17 cellular contexts compared by ENCODE assay signal in the genomic region with DNA sequence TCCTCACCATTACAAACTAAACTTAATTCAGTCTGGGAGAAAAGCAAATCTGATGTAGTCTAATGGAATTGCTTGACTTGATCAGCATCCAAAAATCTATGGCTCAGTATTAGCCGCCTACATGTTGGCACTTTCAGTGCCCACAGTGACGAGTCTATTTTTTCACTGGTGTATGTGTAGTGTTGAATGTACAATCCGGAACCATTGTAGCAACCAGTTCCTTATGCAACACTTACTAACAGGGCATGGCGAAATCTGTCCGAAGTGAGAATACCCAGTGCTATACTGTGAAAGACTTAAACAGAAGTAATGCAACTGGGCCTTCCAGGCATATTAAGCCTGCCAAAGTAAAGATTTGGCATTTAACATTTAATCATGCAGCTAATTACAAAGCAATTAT. TPM values are rescaled to one million over a fixed set of nuclear protein-coding genes. Genes with fewer than 3 reads are reported as not detected.
DNase-seq lines count a peak whose midpoint lies in the region; ATAC-seq and TF ChIP-seq lines count a peak whose summit lies in the region.
"Had no signal": no experiment of that assay in that cellular context is flagged by ENCODE, and none has a peak within 500 bp of the region (broad histone marks: within the 10 kb centered on the region; RNA-seq: fewer than 3 reads in every experiment).

No MANE protein-coding gene starts in this region.

- H3K9me3 ChIP-seq in spleen, result no peaks in the 10 kb centered on the region
- H3K9me3 ChIP-seq: BE2C, SJCRH30 had no signal

- no peaks in the 10 kb centered on the region for H3K27me3 ChIP-seq in HL-60 (ENCODE audit: insufficient read depth, poor library complexity, severe bottlenecking)
- H3K27me3 ChIP-seq in spleen (replicated peaks in 1 of 7), result no peaks in the 10 kb centered on the region
- H3K27me3 ChIP-seq: BE2C, SJCRH30 had no signal

- no peak overlapping the region for H3K4me3 Mint-ChIP-seq in T-cell

- no peaks in the 10 kb centered on the region for H3K4me1 ChIP-seq in spleen
- H3K4me1 ChIP-seq: BE2C, SJCRH30 had no signal

- H3K4me3 ChIP-seq in HL-60 (replicated peaks; ENCODE audit: insufficient read depth, low read length), result no peak overlapping the region
- no peak overlapping the region for H3K4me3 ChIP-seq in epithelial cell of esophagus (ENCODE audit: low read length)
- H3K4me3 ChIP-seq in spleen, result no peak overlapping the region
- H3K4me3 ChIP-seq: SJCRH30 had no signal

- DNase-seq in HL-60 (ENCODE audit: low read depth in 1 of 2, low spot score in 1 of 2) (peak; percentile 29 to 92), NOMO-1 treated with dmso at 0.1 percent for 144 hours (lab: John Stamatoyannopoulos, UW; ENCODE audit: unreplicated experiment) (peak; percentile 40), epithelial cell of esophagus (ENCODE audit: low read depth) (peak; percentile 51), spleen (no peak), T1000 (lab: John Stamatoyannopoulos, UW) (no peak), T-cell (no peak), NCI-H1105 treated with DMSO at 0.1 percent for 48 hours (lab: John Stamatoyannopoulos, UW) (no peak)
- DNase-seq: ACHN, BE2C, Karpas-422, NCI-H1092 treated with DMSO at 0.1 percent for 48 hours, NCI-H1694 treated with DMSO at 0.1 percent for 48 hours, NCI-H446, NCI-H748 treated with DMSO at 0.1 percent for 48 hours, SJCRH30 had no signal

- no peaks in the 10 kb centered on the region for H3K4me1 Mint-ChIP-seq in T-cell

- no peaks in the 10 kb centered on the region for H3K27me3 Mint-ChIP-seq in T-cell

- H3K36me3 ChIP-seq in spleen, result peaks cover 0 to 10% (median 0%) of the 10 kb centered on the region in 6 donors
- H3K36me3 ChIP-seq: BE2C, SJCRH30 had no signal

- no peak for ATAC-seq in T-cell (replicated peaks in 1 of 4)
- ATAC-seq in HG03342 (IDR thresholded peaks at IDR 0.05; ENCODE audit: unreplicated experiment), result no peak

- WGBS in spleen, 5 donors, result 63 to 90% (median 73%) methylated on average over 5 of the region's 5 CpGs

- POLR2A ChIA-PET in T-cell (lab: Charles Lee), result no interaction called here

- CTCF ChIA-PET in T-cell (lab: Charles Lee), result no interaction called here

- no peak for TF ChIP-seq POLR2A in spleen (IDR thresholded peaks at IDR 0.05)

- TF ChIP-seq CTCF in HL-60 (IDR thresholded peaks at IDR 0.05; ENCODE audit: insufficient read depth, low read length) (no peak), epithelial cell of esophagus (IDR thresholded peaks at IDR 0.05; ENCODE audit: insufficient read depth, low read depth, low read length, missing control alignments) (no peak), spleen (IDR thresholded peaks at IDR 0.05 in 8 of 11, conservative IDR thresholded peaks at IDR 0.05 in 3 of 11) (no peak)

- H3K36me3 Mint-ChIP-seq in T-cell, result peaks cover 7% of the 10 kb centered on the region

- H3K9me3 Mint-ChIP-seq in T-cell, result no peaks in the 10 kb centered on the region

- intact Hi-C loops in spleen (cut with DNase I; ENCODE audit: low total_unique reads), result no loop called here

- H3K27ac Mint-ChIP-seq in T-cell, result no peak overlapping the region

- H3K27ac ChIP-seq in HL-60 (replicated peaks), result peak overlapping the region; percentile 41
- H3K27ac ChIP-seq in spleen, result peak overlapping the region in 6 of 8 donors; percentile 7 to 76 (median 58)
- H3K27ac ChIP-seq: SJCRH30 had no signal

RNA-seq across cellular contexts. Expression of gene LRRN1, which starts 18.6 kb away (rescaled TPM):
- 1 to 10 TPM; 2.9 to 8.0 (median 4.1) TPM for total RNA-seq in spleen
- polyA plus RNA-seq in spleen, result 1 to 10 TPM in 1 of 3 donors, under 1 TPM in 2; 0.20 to 1.1 (median 0.35) TPM
- total RNA-seq in T-cell, result 1 to 10 TPM in 3 of 5 donors, under 1 TPM in 2; 0.20 to 7.8 (median 1.2) TPM
- total RNA-seq: RPMI7951 had no signal

Comparison
In these comparisons a context has a peak if more than half of its experiments do, and no peak if none do; other contexts are left out.
1. DNase-seq: peak in HL-60 (2 of 2), NOMO-1 treated with dmso at 0.1 percent for 144 hours (single experiment) and epithelial cell of esophagus (single experiment); none in spleen (single experiment), T1000 (single experiment), T-cell (0 of 34) and NCI-H1105 treated with DMSO at 0.1 percent for 48 hours (single experiment).